ENCODE assay signal across 8 cellular contexts in the genomic region with DNA sequence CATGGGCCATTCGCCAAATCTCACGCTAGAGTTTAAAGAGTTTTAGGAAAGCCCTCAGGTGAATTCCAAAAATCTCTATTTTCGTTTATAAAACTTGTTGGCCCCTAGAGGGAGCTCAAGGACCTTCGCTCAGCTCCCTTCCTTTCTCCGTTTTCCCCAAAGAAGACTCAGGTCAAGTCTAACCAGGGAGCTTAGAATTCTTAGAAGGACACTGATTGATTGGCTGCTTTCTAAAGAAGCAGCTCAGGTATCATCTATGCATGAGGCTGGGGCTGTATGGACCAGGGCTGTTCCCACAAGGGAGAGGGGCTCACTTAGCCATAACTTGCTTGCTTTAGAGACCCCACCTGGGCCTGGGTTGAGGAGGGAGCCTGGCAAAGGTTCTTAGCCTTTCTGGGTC. TPM values are rescaled to one million over a fixed set of nuclear protein-coding genes. Genes with fewer than 3 reads are reported as not detected.
DNase-seq lines count a peak whose midpoint lies in the region; ATAC-seq, FAIRE-seq and TF ChIP-seq lines count a peak whose summit lies in the region.

No MANE protein-coding gene starts in this region.

- no peaks in the 10 kb centered on the region for H3K79me2 ChIP-seq in MM.1S (ENCODE audit: low read length)

- H3K27me3 ChIP-seq in MM.1S (replicated peaks; ENCODE audit: insufficient read depth, low read length) (no peaks in the 10 kb centered on the region), left ventricle myocardium inferior (ENCODE audit: low read depth) (no peaks in the 10 kb centered on the region), small intestine (ENCODE audit: control insufficient read depth in 2 of 2, insufficient read depth in 2 of 2, low read length in 2 of 2) (no peaks in the 10 kb centered on the region)

- H3K9me2 ChIP-seq in MM.1S (replicated peaks; ENCODE audit: insufficient read depth, low read length): no peaks in the 10 kb centered on the region

- POLR2A ChIA-PET in activated CD4-positive, alpha-beta T cell treated with anti-CD3 and anti-CD28 coated beads, Interleukin-2, amount 10 ng/mL, durations not matched to agents 7 days and 5 days (lab: Charles Lee): no interaction called here

- H3K36me3 ChIP-seq in MM.1S (replicated peaks; ENCODE audit: insufficient read depth, low read length): no peaks in the 10 kb centered on the region
- H3K36me3 ChIP-seq in left ventricle myocardium inferior: peaks cover 21% of the 10 kb centered on the region
- no peaks in the 10 kb centered on the region for H3K36me3 ChIP-seq in small intestine (ENCODE audit: control insufficient read depth in 2 of 2, insufficient read depth in 2 of 2, low read length in 2 of 2)

- no peaks in the 10 kb centered on the region; the same call in 1 of the 2 replicates for H3K4me1 ChIP-seq in MM.1S (ENCODE audit: low read length)
- H3K4me1 ChIP-seq in left ventricle myocardium inferior: peaks cover 9% of the 10 kb centered on the region
- H3K4me1 ChIP-seq in small intestine (ENCODE audit: control insufficient read depth in 2 of 2, insufficient read depth in 1 of 2, low read depth in 1 of 2, low read length in 1 of 2): no peaks in the 10 kb centered on the region

- no peaks in the 10 kb centered on the region for H3K9me3 Mint-ChIP-seq in activated CD4-positive, alpha-beta T cell treated with anti-CD3 and anti-CD28 coated beads, Interleukin-2, amount 10 ng/mL, durations not matched to agents 7 days and 5 days

- TF ChIP-seq CTCF in GM20000 (IDR thresholded peaks at IDR 0.05; ENCODE audit: extremely low read depth, missing control alignments): peak; percentile 39
- peak; percentile 68 for TF ChIP-seq CTCF in MM.1S (IDR thresholded peaks at IDR 0.05; ENCODE audit: low read length)
- TF ChIP-seq CTCF in left ventricle myocardium inferior (IDR thresholded peaks at IDR 0.05; ENCODE audit: borderline replicate concordance): peak; percentile 74

- H3K27ac ChIP-seq in MM.1S (ENCODE audit: low read length): no peak overlapping the region
- H3K27ac ChIP-seq in left ventricle myocardium inferior (replicated peaks): no peak overlapping the region
- no peak overlapping the region for H3K27ac ChIP-seq in small intestine (ENCODE audit: low read depth in 1 of 2, low read length in 1 of 2)

- WGBS in small intestine, 3 donors: 3 to 17% (median 6%) methylated on average over 5 of the region's 5 CpGs

- H3K27ac Mint-ChIP-seq in activated CD4-positive, alpha-beta T cell treated with anti-CD3 and anti-CD28 coated beads, Interleukin-2, amount 10 ng/mL, durations not matched to agents 7 days and 5 days: no peak overlapping the region

- FAIRE-seq in small intestine (lab: Jason Lieb, UNC): no peak

- CTCF ChIA-PET in activated CD4-positive, alpha-beta T cell treated with anti-CD3 and anti-CD28 coated beads, Interleukin-2, amount 10 ng/mL, durations not matched to agents 7 days and 5 days (lab: Charles Lee): interaction anchor here (0.7 to 1.8 kb wide), 2 partner anchors 17 to 210 kb away, joined by 3 to 6 read pairs; no protein-coding TSS in a partner anchor

- no peak overlapping the region for H3K9ac ChIP-seq in MM.1S (ENCODE audit: low read length)

- peaks cover 18% of the 10 kb centered on the region for H3K27me3 Mint-ChIP-seq in activated CD4-positive, alpha-beta T cell treated with anti-CD3 and anti-CD28 coated beads, Interleukin-2, amount 10 ng/mL, durations not matched to agents 7 days and 5 days

- no peak for ATAC-seq in HG02973 (IDR thresholded peaks at IDR 0.05; ENCODE audit: unreplicated experiment)

- H3K9me3 ChIP-seq in MM.1S (replicated peaks; ENCODE audit: insufficient read depth, low read length) (no peaks in the 10 kb centered on the region), left ventricle myocardium inferior (replicated peaks) (peaks cover 18% of the 10 kb centered on the region), small intestine (ENCODE audit: control insufficient read depth, low read depth) (no peaks in the 10 kb centered on the region)

- peak; percentile 30 for DNase-seq in NCI-H1694 treated with DMSO at 0.1 percent for 48 hours (lab: John Stamatoyannopoulos, UW)
- no peak for DNase-seq in NCI-H1694 (lab: John Stamatoyannopoulos, UW)
- peak; percentile 59 for DNase-seq in GM20000 (ENCODE audit: low spot score)
- DNase-seq in MM.1S: peak; percentile 64
- peak; percentile 35 for DNase-seq in activated CD4-positive, alpha-beta T cell treated with anti-CD3 and anti-CD28 coated beads, Interleukin-2, amount 10 ng/mL, durations not matched to agents 7 days and 5 days
- no peak for DNase-seq in left ventricle myocardium inferior
- peak; percentile 47 for DNase-seq in small intestine

- no peaks in the 10 kb centered on the region for H3K4me1 Mint-ChIP-seq in activated CD4-positive, alpha-beta T cell treated with anti-CD3 and anti-CD28 coated beads, Interleukin-2, amount 10 ng/mL, durations not matched to agents 7 days and 5 days

- peak overlapping the region; percentile 11; the same call in 1 of the 2 replicates for H2AFZ ChIP-seq in MM.1S (ENCODE audit: low read length)

- H3K4me2 ChIP-seq in MM.1S (ENCODE audit: low read depth, low read length): no peak overlapping the region

- H3F3A ChIP-seq in MM.1S (ENCODE audit: insufficient read depth, low read length): no peaks in the 10 kb centered on the region

- intact Hi-C loops in left ventricle myocardium inferior (cut with micrococcal nuclease): loop anchor here (5.0 kb wide), 1 partner anchor 213 kb away; no protein-coding TSS in a partner anchor

- no peak overlapping the region for H3K4me3 Mint-ChIP-seq in activated CD4-positive, alpha-beta T cell treated with anti-CD3 and anti-CD28 coated beads, Interleukin-2, amount 10 ng/mL, durations not matched to agents 7 days and 5 days

- H3K4me3 ChIP-seq in MM.1S (ENCODE audit: low read length) (no peak overlapping the region), left ventricle myocardium inferior (no peak overlapping the region), small intestine (ENCODE audit: low read depth in 1 of 2, low read length in 2 of 2) (no peak overlapping the region)

- H4K20me1 ChIP-seq in MM.1S (ENCODE audit: insufficient read depth, low read length): no peaks in the 10 kb centered on the region

- H3K36me3 Mint-ChIP-seq in activated CD4-positive, alpha-beta T cell treated with anti-CD3 and anti-CD28 coated beads, Interleukin-2, amount 10 ng/mL, durations not matched to agents 7 days and 5 days (ENCODE audit: low read depth): no peaks in the 10 kb centered on the region

RNA-seq across cellular contexts. Expression of a gene that starts 20.5 kb away (rescaled TPM):
- under 1 TPM; 0.05 to 0.15 TPM for total RNA-seq in activated CD4-positive, alpha-beta T cell treated with anti-CD3 and anti-CD28 coated beads, Interleukin-2, amount 10 ng/mL, durations not matched to agents 7 days and 5 days
- 3.8 TPM for total RNA-seq in left ventricle myocardium inferior
- polyA plus RNA-seq in small intestine: 1 to 10 TPM in 2 of 3 donors, not detected in 1; 1.4 to 3.2 TPM

RNA-seq across cellular contexts. Expression of a gene that starts 52.9 kb away (rescaled TPM):
- 10 to 100 TPM; 20.3 to 21.6 TPM for total RNA-seq in activated CD4-positive, alpha-beta T cell treated with anti-CD3 and anti-CD28 coated beads, Interleukin-2, amount 10 ng/mL, durations not matched to agents 7 days and 5 days
- total RNA-seq in left ventricle myocardium inferior: 31.5 TPM
- polyA plus RNA-seq in small intestine: 10 to 100 TPM in 1 of 3 donors, 1 to 10 TPM in 2; 8.7 to 29.1 (median 9.5) TPM

Comparison
In these comparisons a context has a peak if more than half of its experiments do, and no peak if none do; other contexts are left out.
1. DNase-seq: peak in NCI-H1694 treated with DMSO at 0.1 percent for 48 hours (single experiment), GM20000 (single experiment), MM.1S (single experiment), activated CD4-positive, alpha-beta T cell treated with anti-CD3 and anti-CD28 coated beads, Interleukin-2, amount 10 ng/mL, durations not matched to agents 7 days and 5 days (single experiment) and small intestine (single experiment); none in NCI-H1694 (single experiment) and left ventricle myocardium inferior (single experiment).
2. Peak in every context shown above with its lines, with median percentiles within 50 percentile points of each other: CTCF ChIP-seq.